Comparison of ENCODE assay signal across 10 cellular contexts in genomic region chr11:46920709-46921108, GRCh38. TPM values are rescaled to one million over a fixed set of nuclear protein-coding genes. Genes with fewer than 3 reads are reported as not detected.
DNase-seq lines count a peak whose midpoint lies in the region; ATAC-seq and TF ChIP-seq lines count a peak whose summit lies in the region.
"Had no signal": no experiment of that assay in that cellular context is flagged by ENCODE, and none has a peak within 500 bp of the region (broad histone marks: within the 10 kb centered on the region; RNA-seq: fewer than 3 reads in every experiment).

No MANE protein-coding gene starts in this region.

- TF ChIP-seq POLR2A in heart left ventricle (IDR thresholded peaks at IDR 0.05), result no peak

- H3K27ac ChIP-seq in heart left ventricle (peak overlapping the region; percentile 7 to 73 (median 60)), OCI-LY7 (ENCODE audit: low read depth, low read length, poor library complexity, severe bottlenecking) (no peak overlapping the region)

- CTCF ChIA-PET in OCI-LY7 (lab: Charles Lee; ENCODE audit: unreplicated experiment), result no interaction called here

- H3K4me1 ChIP-seq in heart left ventricle (peaks cover 0 to 46% (median 29%) of the 10 kb centered on the region in 12 donors), OCI-LY7 (ENCODE audit: insufficient read depth, low read length, poor library complexity, severe bottlenecking) (peaks cover 53% of the 10 kb centered on the region)

- POLR2A ChIA-PET in OCI-LY7 (lab: Charles Lee), result no interaction called here

- no peak overlapping the region for H2AFZ ChIP-seq in OCI-LY7 (ENCODE audit: low read length)

- H3K36me3 ChIP-seq in heart left ventricle (no peaks in the 10 kb centered on the region), OCI-LY7 (ENCODE audit: insufficient read depth, low read length) (no peaks in the 10 kb centered on the region; the same call in 1 of the 2 replicates)

- H4K20me1 ChIP-seq in OCI-LY7 (ENCODE audit: insufficient read depth, low read length), result no peaks in the 10 kb centered on the region

- H3K4me3 ChIP-seq in heart left ventricle, result no peak overlapping the region
- no peak overlapping the region for H3K4me3 ChIP-seq in OCI-LY7 (ENCODE audit: low read depth, low read length, poor library complexity, severe bottlenecking)
- H3K4me3 ChIP-seq: K562 had no signal

- H3K27me3 ChIP-seq in heart left ventricle, result peaks cover 0 to 36% (median 0%) of the 10 kb centered on the region in 9 donors

- TF ChIP-seq CTCF in heart left ventricle (IDR thresholded peaks at IDR 0.05) (no peak), OCI-LY7 (conservative IDR thresholded peaks at IDR 0.05; ENCODE audit: low read length) (no peak)

- 36 to 49% (median 44%) methylated on average over 4 of the region's 4 CpGs for WGBS in heart left ventricle, 4 donors

- BruUV-seq in OCI-LY7 (replicated peaks; lab: Mats Ljungman, UMichigan), result no TSS peak

- no peaks in the 10 kb centered on the region for H3K9me2 ChIP-seq in OCI-LY7 (ENCODE audit: insufficient read depth, low read length)

- H3K9me3 ChIP-seq in heart left ventricle, result no peaks in the 10 kb centered on the region
- H3K9me3 ChIP-seq in OCI-LY7 (ENCODE audit: low read length), result no peaks in the 10 kb centered on the region

- peak; percentile 47 to 81 (median 65) for ATAC-seq in heart left ventricle
- peak; percentile 76 for ATAC-seq in sciatic nerve
- no peak for ATAC-seq in GM19035 (IDR thresholded peaks at IDR 0.05; ENCODE audit: unreplicated experiment)
- no peak for ATAC-seq in HG02938 (IDR thresholded peaks at IDR 0.05; ENCODE audit: unreplicated experiment)
- ATAC-seq in HG03039 (IDR thresholded peaks at IDR 0.05; ENCODE audit: unreplicated experiment), result no peak

- DNase-seq in EH (ENCODE audit: low read depth) (peak; percentile 99), amniotic stem cell (lab: John Stamatoyannopoulos, UW) (peak; percentile 98), heart left ventricle (peak in 3 of 5 donors; percentile 37 to 74 (median 40)), sciatic nerve (ENCODE audit: low spot score) (no peak), OCI-LY7 (ENCODE audit: low spot score) (no peak)
- DNase-seq: DMS79 treated with DMSO at 0.1 percent for 48 hours had no signal

- peaks cover 20% of the 10 kb centered on the region; the same call in 1 of the 2 replicates for H3K79me2 ChIP-seq in OCI-LY7 (ENCODE audit: insufficient read depth, low read depth, low read length)

- no peak overlapping the region for H3K4me2 ChIP-seq in OCI-LY7 (ENCODE audit: low read length)

- intact Hi-C loops in heart left ventricle (cut with DNase I), result no loop called here
- intact Hi-C loops in sciatic nerve (cut with DNase I), result no loop called here
- intact Hi-C loops in OCI-LY7 (cut with micrococcal nuclease; ENCODE audit: unreplicated experiment), result loop anchor here (1.0 kb wide), 2 partner anchors 191 to 233 kb away; no protein-coding TSS in a partner anchor

RNA-seq across cellular contexts. Expression of gene LRP4, which starts 2.4 kb away (rescaled TPM):
- 10 to 100 TPM; 14.9 to 29.1 (median 20.0) TPM for total RNA-seq in heart left ventricle
- polyA plus RNA-seq in heart left ventricle, result 10 to 100 TPM in 1 of 2 donors, 1 to 10 TPM in 1; 9.1 to 16.3 TPM
- total RNA-seq in sciatic nerve, result 29.3 TPM
- 22.6 and 28.5 TPM in 2 replicates for total RNA-seq in OCI-LY7 (2014; rRNA removed; shearing (Covaris generic))
- 17.5 and 19.8 TPM in 2 replicates for total RNA-seq in OCI-LY7 (2022)

RNA-seq across cellular contexts. Expression of gene CSTPP1, which starts 15.9 kb away (rescaled TPM):
- 10 to 100 TPM; 12.7 to 19.4 (median 14.7) TPM for total RNA-seq in heart left ventricle
- 10 to 100 TPM in 1 of 2 donors, 1 to 10 TPM in 1; 9.9 to 33.4 TPM for polyA plus RNA-seq in heart left ventricle
- total RNA-seq in sciatic nerve, result 30.4 TPM
- 35.2 and 39.6 TPM in 2 replicates for total RNA-seq in OCI-LY7 (2014; rRNA removed; shearing (Covaris generic))
- total RNA-seq in OCI-LY7 (2022), result 39.7 and 43.1 TPM in 2 replicates

Comparison
In these comparisons a context has a peak if more than half of its experiments do, and no peak if none do; other contexts are left out.
1. DNase-seq: peak in EH (single experiment), amniotic stem cell (single experiment) and heart left ventricle (3 of 5); none in sciatic nerve (single experiment) and OCI-LY7 (single experiment).
2. ATAC-seq: peak in heart left ventricle (4 of 4) and sciatic nerve (single experiment); none in GM19035 (single experiment), HG02938 (single experiment) and HG03039 (single experiment).